Comparison of ENCODE assay signal across 9 cellular contexts in the genomic region with DNA sequence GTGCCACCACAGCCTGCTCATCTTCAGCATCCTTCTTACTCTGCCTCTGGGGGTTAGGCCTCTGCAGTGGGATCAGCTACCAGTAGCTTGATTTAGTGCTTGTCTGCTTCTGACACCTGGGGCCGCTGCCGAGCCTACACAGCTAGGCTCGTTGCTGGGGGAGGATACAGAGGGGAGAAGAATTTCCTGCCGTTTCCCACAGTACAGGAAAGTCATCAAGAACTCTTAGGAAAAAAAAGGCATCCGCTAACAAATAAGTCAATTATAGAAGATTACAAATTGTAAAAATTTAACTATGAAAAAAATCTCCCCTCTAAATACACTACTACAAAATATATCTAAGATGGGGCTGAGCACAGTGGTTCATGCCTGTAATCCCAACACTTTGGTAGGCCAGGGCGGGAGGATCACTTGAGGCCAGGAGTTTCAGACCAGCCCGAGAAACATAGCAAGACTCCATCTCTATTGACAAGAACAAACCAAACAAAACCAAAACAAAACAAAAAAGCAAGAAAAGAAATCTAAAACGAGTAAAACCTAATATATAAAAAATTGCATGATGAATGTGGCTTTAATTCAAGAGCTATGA. TPM values are rescaled to one million over a fixed set of nuclear protein-coding genes. Genes with fewer than 3 reads are reported as not detected.
DNase-seq lines count a peak whose midpoint lies in the region; ATAC-seq, FAIRE-seq and TF ChIP-seq lines count a peak whose summit lies in the region.
"Had no signal": no experiment of that assay in that cellular context is flagged by ENCODE, and none has a peak within 500 bp of the region (broad histone marks: within the 10 kb centered on the region; RNA-seq: fewer than 3 reads in every experiment).

No MANE protein-coding gene starts in this region.

- FAIRE-seq in kidney (lab: Jason Lieb, UNC), result no peak

- H3K27ac Mint-ChIP-seq in GM23338, result no peak overlapping the region

- H3K4me1 ChIP-seq in GM23338 (ENCODE audit: insufficient read depth) (peaks cover 45% of the 10 kb centered on the region), kidney (ENCODE audit: control insufficient read depth in 1 of 2, insufficient read depth in 1 of 2, low read depth in 1 of 2, low read length in 2 of 2) (peaks cover 24 to 38% of the 10 kb centered on the region in 2 donors), thoracic aorta (ENCODE audit: control insufficient read depth in 1 of 2, low read depth in 2 of 2) (peaks cover 35 to 56% of the 10 kb centered on the region in 2 donors)

- no peaks in the 10 kb centered on the region for H3K27me3 ChIP-seq in GM23338 (ENCODE audit: insufficient read depth)
- no peaks in the 10 kb centered on the region for H3K27me3 ChIP-seq in thoracic aorta (replicated peaks; ENCODE audit: insufficient read depth)

- no peak overlapping the region for H2AFZ ChIP-seq in GM23338

- peaks cover 10% of the 10 kb centered on the region for H3K27me3 Mint-ChIP-seq in GM23338 (ENCODE audit: insufficient read depth, low read depth, poor library complexity)

- H3K4me2 ChIP-seq in GM23338, result peak overlapping the region; percentile 39; the same call in 1 of the 2 replicates

- H3K27ac ChIP-seq in GM23338 (ENCODE audit: low read depth) (0 out of 2 replicates have a peak overlapping the region, but pooled peaks have one; percentile 50), kidney (ENCODE audit: low read depth in 2 of 2, low read length in 2 of 2) (peak overlapping the region; percentile 73 to 91), thoracic aorta (peak overlapping the region; percentile 61 to 62)
- H3K27ac ChIP-seq: HL-60 had no signal

- DNase-seq in GM23338 (ENCODE audit: low spot score) (peak; percentile 63), astrocyte of the hippocampus (ENCODE audit: low read depth, low spot score) (peak; percentile 56), kidney (no peak), thoracic aorta (ENCODE audit: low spot score) (no peak), NCI-H748 treated with DMSO at 0.1 percent for 48 hours (lab: John Stamatoyannopoulos, UW) (no peak), NCI-H774 (lab: John Stamatoyannopoulos, UW) (no peak)

- no peaks in the 10 kb centered on the region for H3K9me2 ChIP-seq in GM23338 (ENCODE audit: insufficient read depth)

- H3K9ac ChIP-seq in kidney (ENCODE audit: low read length in 2 of 2), result peak overlapping the region; percentile 9 to 29

- no peaks in the 10 kb centered on the region for H3F3A ChIP-seq in GM23338 (replicated peaks; ENCODE audit: low read depth)

- ATAC-seq in GM23338 (peak; percentile 84), thoracic aorta (ENCODE audit: insufficient number of reproducible peaks, low FRiP score, low read depth) (no peak), HG02678 (IDR thresholded peaks at IDR 0.05; ENCODE audit: unreplicated experiment) (no peak), HG03095 (IDR thresholded peaks at IDR 0.05; ENCODE audit: unreplicated experiment) (no peak)

- peaks cover 5% of the 10 kb centered on the region; the same call in 2 of the 3 replicates for H3K36me3 Mint-ChIP-seq in GM23338 (ENCODE audit: low read depth)

- peaks cover 98% of the 10 kb centered on the region for H3K79me2 ChIP-seq in GM23338 (replicated peaks; ENCODE audit: insufficient read depth)

- no peak overlapping the region for H3K4me3 ChIP-seq in GM23338
- peak overlapping the region in 1 of 2 donors; percentile 13 for H3K4me3 ChIP-seq in kidney (ENCODE audit: low read length in 2 of 2)
- no peak overlapping the region for H3K4me3 ChIP-seq in thoracic aorta

- H3K9me3 ChIP-seq in kidney (ENCODE audit: control insufficient read depth in 1 of 2, low read length in 2 of 2) (no peaks in the 10 kb centered on the region), thoracic aorta (no peaks in the 10 kb centered on the region)

- H3K36me3 ChIP-seq in GM23338 (ENCODE audit: insufficient read depth), result no peaks in the 10 kb centered on the region
- H3K36me3 ChIP-seq in kidney (ENCODE audit: control insufficient read depth in 1 of 2, insufficient read depth in 2 of 2, low read length in 2 of 2), result no peaks in the 10 kb centered on the region
- no peaks in the 10 kb centered on the region for H3K36me3 ChIP-seq in thoracic aorta

- peaks cover 46% of the 10 kb centered on the region for H4K20me1 ChIP-seq in GM23338 (replicated peaks; ENCODE audit: insufficient read depth)

- H3K4me3 Mint-ChIP-seq in GM23338, result no peak overlapping the region

- no peaks in the 10 kb centered on the region for H3K9me3 Mint-ChIP-seq in GM23338

- TF ChIP-seq CTCF in GM23338 (conservative IDR thresholded peaks at IDR 0.05; ENCODE audit: low read depth in 2 of 2), result peak; percentile 41 to 54; a peak in 3 of 4 replicates
- peak; percentile 16 for TF ChIP-seq CTCF in kidney (IDR thresholded peaks at IDR 0.05; ENCODE audit: borderline replicate concordance, extremely low read depth, insufficient read depth)
- TF ChIP-seq CTCF in thoracic aorta (IDR thresholded peaks at IDR 0.05), result no peak

- peaks cover 45% of the 10 kb centered on the region for H3K4me1 Mint-ChIP-seq in GM23338

- intact Hi-C loops in kidney (cut with DNase I), result no loop called here

TF ChIP-seq in GM23338, 12 proteins besides CTCF, POLR2A, EP300 and RAD21:
- TF ChIP-seq STAT1 (IDR thresholded peaks at IDR 0.05; ENCODE audit: unreplicated experiment) (no peak), EZH2 (IDR thresholded peaks at IDR 0.05; ENCODE audit: low read depth, unreplicated experiment) (no peak), ZNF114 (CRISPR knock-in tag; IDR thresholded peaks at IDR 0.05) (no peak), ZNF331 (CRISPR knock-in tag; IDR thresholded peaks at IDR 0.05; ENCODE audit: low read depth) (no peak), CREB1 (CRISPR knock-in tag; IDR thresholded peaks at IDR 0.05; ENCODE audit: low read depth) (no peak), EZH2phosphoT487 (IDR thresholded peaks at IDR 0.05; ENCODE audit: unreplicated experiment) (no peak), POLR2AphosphoS5 (IDR thresholded peaks at IDR 0.05; ENCODE audit: low read depth) (no peak), NANOG (IDR thresholded peaks at IDR 0.05; ENCODE audit: borderline replicate concordance) (no peak)
- TF ChIP-seq, protein P1, sequence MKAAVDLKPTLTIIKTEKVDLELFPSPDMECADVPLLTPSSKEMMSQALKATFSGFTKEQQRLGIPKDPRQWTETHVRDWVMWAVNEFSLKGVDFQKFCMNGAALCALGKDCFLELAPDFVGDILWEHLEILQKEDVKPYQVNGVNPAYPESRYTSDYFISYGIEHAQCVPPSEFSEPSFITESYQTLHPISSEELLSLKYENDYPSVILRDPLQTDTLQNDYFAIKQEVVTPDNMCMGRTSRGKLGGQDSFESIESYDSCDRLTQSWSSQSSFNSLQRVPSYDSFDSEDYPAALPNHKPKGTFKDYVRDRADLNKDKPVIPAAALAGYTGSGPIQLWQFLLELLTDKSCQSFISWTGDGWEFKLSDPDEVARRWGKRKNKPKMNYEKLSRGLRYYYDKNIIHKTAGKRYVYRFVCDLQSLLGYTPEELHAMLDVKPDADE (IDR thresholded peaks at IDR 0.05), result no peak
- TF ChIP-seq, protein P2, sequence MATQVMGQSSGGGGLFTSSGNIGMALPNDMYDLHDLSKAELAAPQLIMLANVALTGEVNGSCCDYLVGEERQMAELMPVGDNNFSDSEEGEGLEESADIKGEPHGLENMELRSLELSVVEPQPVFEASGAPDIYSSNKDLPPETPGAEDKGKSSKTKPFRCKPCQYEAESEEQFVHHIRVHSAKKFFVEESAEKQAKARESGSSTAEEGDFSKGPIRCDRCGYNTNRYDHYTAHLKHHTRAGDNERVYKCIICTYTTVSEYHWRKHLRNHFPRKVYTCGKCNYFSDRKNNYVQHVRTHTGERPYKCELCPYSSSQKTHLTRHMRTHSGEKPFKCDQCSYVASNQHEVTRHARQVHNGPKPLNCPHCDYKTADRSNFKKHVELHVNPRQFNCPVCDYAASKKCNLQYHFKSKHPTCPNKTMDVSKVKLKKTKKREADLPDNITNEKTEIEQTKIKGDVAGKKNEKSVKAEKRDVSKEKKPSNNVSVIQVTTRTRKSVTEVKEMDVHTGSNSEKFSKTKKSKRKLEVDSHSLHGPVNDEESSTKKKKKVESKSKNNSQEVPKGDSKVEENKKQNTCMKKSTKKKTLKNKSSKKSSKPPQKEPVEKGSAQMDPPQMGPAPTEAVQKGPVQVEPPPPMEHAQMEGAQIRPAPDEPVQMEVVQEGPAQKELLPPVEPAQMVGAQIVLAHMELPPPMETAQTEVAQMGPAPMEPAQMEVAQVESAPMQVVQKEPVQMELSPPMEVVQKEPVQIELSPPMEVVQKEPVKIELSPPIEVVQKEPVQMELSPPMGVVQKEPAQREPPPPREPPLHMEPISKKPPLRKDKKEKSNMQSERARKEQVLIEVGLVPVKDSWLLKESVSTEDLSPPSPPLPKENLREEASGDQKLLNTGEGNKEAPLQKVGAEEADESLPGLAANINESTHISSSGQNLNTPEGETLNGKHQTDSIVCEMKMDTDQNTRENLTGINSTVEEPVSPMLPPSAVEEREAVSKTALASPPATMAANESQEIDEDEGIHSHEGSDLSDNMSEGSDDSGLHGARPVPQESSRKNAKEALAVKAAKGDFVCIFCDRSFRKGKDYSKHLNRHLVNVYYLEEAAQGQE (IDR thresholded peaks at IDR 0.05; ENCODE audit: unreplicated experiment), result no peak

RNA-seq across cellular contexts. Expression of a gene that starts 26.7 kb away (rescaled TPM):
- 21.4 and 25.4 TPM in 2 replicates for total RNA-seq in GM23338 (2014; rRNA removed; shearing (Covaris generic))
- polyA plus RNA-seq in GM23338 (2016; fragmentation: Nextera tagmentation; extraction: Ambion mirVana), result 10.5 and 11.3 TPM in 2 replicates
- 26.3 TPM for total RNA-seq in kidney
- 5.5 TPM for polyA plus RNA-seq in kidney (ENCODE audit: insufficient read depth, low read depth, low replicate concordance)
- 10 to 100 TPM; 40.1 to 59.2 TPM for total RNA-seq in thoracic aorta

Comparison
In these comparisons a context has a peak if more than half of its experiments do, and no peak if none do; other contexts are left out.
1. DNase-seq: peak in GM23338 (single experiment) and astrocyte of the hippocampus (single experiment); none in kidney (single experiment), thoracic aorta (single experiment), NCI-H748 treated with DMSO at 0.1 percent for 48 hours (single experiment) and NCI-H774 (single experiment).
2. Peak in every context shown above with its lines, with median percentiles within 50 percentile points of each other: H3K27ac ChIP-seq.